ENCODE assay signal across 24 cellular contexts in the genomic region with DNA sequence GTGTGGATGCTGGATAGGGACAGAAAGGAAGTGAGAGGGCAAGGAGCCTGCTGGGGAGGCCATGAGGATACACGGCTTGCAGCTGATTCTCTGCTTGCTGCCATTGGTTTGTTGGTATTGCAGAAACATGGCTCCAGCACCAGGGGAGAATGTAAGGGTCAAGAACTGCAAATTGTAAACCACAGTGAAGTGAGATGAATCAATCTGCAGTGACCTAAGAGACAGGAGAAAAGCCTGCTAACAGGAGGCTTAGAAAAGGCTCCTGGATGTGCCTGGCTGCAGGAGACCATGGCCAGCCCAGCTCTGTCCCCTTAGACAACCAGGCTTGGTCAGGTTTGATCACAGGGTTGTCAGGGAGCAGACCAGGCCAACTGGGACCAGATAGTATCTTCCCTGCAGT.
"Had no signal": no experiment of that assay in that cellular context is flagged by ENCODE, and none has a peak within 500 bp of the region (broad histone marks: within the 10 kb centered on the region; RNA-seq: fewer than 3 reads in every experiment).

No MANE protein-coding gene starts in this region.

- H3K36me3 Mint-ChIP-seq: naive thymus-derived CD8-positive, alpha-beta T cell; stimulated activated naive B cell treated with anti-CD40 and anti-IgM and Interleukin-4, amounts not matched to agents 10 μg/mL and 1 μg/mL and 100 μg/mL, for 72 hours had no signal

- H3K27ac Mint-ChIP-seq: naive thymus-derived CD8-positive, alpha-beta T cell; nephron; stimulated activated naive B cell treated with anti-CD40 and anti-IgM and Interleukin-4, amounts not matched to agents 10 μg/mL and 1 μg/mL and 100 μg/mL, for 72 hours had no signal

- ATAC-seq: heart right ventricle; naive thymus-derived CD8-positive, alpha-beta T cell; pancreas; psoas muscle; right lobe of liver; stimulated activated naive B cell treated with anti-CD40 and anti-IgM and Interleukin-4, amounts not matched to agents 10 μg/mL and 1 μg/mL and 100 μg/mL, for 72 hours; stimulated activated naive CD8-positive, alpha-beta T cell treated with anti-CD3 and anti-CD28 coated beads, Interleukin-15, Interleukin-2, amounts not matched to agents 100 U/mL and 50 U/mL, for 24 hours had no signal

- H3K27me3 ChIP-seq: hepatocyte, pancreas, right lobe of liver, stomach, testis, thyroid gland, transverse colon, upper lobe of left lung, vagina had no signal

- H3K27ac ChIP-seq: heart right ventricle, hepatocyte, left ventricle myocardium inferior, pancreas, psoas muscle, right lobe of liver, stomach, testis, thyroid gland, transverse colon, upper lobe of left lung, vagina had no signal

- H2AFZ ChIP-seq: hepatocyte had no signal

- H3K4me1 ChIP-seq: left ventricle myocardium inferior, pancreas, psoas muscle, right lobe of liver, stomach, transverse colon, upper lobe of left lung, vagina had no signal

- H3K4me3 Mint-ChIP-seq: naive thymus-derived CD8-positive, alpha-beta T cell; nephron; stimulated activated naive B cell treated with anti-CD40 and anti-IgM and Interleukin-4, amounts not matched to agents 10 μg/mL and 1 μg/mL and 100 μg/mL, for 72 hours had no signal

- H3K27me3 Mint-ChIP-seq: stimulated activated naive B cell treated with anti-CD40 and anti-IgM and Interleukin-4, amounts not matched to agents 10 μg/mL and 1 μg/mL and 100 μg/mL, for 72 hours had no signal

- H3K36me3 ChIP-seq: heart right ventricle, left ventricle myocardium inferior, pancreas, right lobe of liver, stomach, thyroid gland, transverse colon, upper lobe of left lung, vagina had no signal

- H3K9me3 Mint-ChIP-seq: nephron had no signal

- H3K4me3 ChIP-seq: heart right ventricle, hepatocyte, left ventricle myocardium inferior, lung, pancreas, psoas muscle, right lobe of liver, smooth muscle cell, stomach, testis, thyroid gland, transverse colon, upper lobe of left lung, vagina had no signal

- H3K4me2 ChIP-seq: hepatocyte had no signal

- H3K9me3 ChIP-seq: heart right ventricle, left ventricle myocardium inferior, pancreas, psoas muscle, right lobe of liver, stomach, testis, thyroid gland, transverse colon, upper lobe of left lung, vagina had no signal

- H3K4me1 Mint-ChIP-seq: naive thymus-derived CD8-positive, alpha-beta T cell; nephron; stimulated activated naive B cell treated with anti-CD40 and anti-IgM and Interleukin-4, amounts not matched to agents 10 μg/mL and 1 μg/mL and 100 μg/mL, for 72 hours had no signal

- DNase-seq: heart right ventricle; islet precursor cell; left ventricle myocardium inferior; naive thymus-derived CD8-positive, alpha-beta T cell; nucleus accumbens; pancreas; psoas muscle; right lobe of liver; stimulated activated CD4-positive, alpha-beta T cell treated with anti-CD3 and anti-CD28 coated beads, Interleukin-12 subunit alpha, Interleukin-12 subunit beta, amount 100 ng/mL, for 4 hours; stimulated activated CD4-positive, alpha-beta T cell treated with anti-CD3 and anti-CD28 coated beads, Interleukin-15, amount 100 ng/mL, for 24 hours; stimulated activated CD4-positive, alpha-beta T cell treated with anti-CD3 and anti-CD28 coated beads, Interleukin-2, amount 100 ng/mL, for 24 hours; stimulated activated CD4-positive, alpha-beta T cell treated with anti-CD3 and anti-CD28 coated beads, Interleukin-4, amount 100 ng/mL, for 1 hour; stimulated activated naive B cell treated with anti-CD40 and anti-IgM and Interleukin-4, amounts not matched to agents 10 μg/mL and 1 μg/mL and 100 μg/mL, for 72 hours; stimulated activated naive CD8-positive, alpha-beta T cell treated with anti-CD3 and anti-CD28 coated beads, Interleukin-15, Interleukin-2, amounts not matched to agents 100 U/mL and 50 U/mL, for 24 hours; stomach; testis; thyroid gland; transverse colon; upper lobe of left lung had no signal
